Comparison of ENCODE assay signal across 18 cellular contexts in the genomic region with DNA sequence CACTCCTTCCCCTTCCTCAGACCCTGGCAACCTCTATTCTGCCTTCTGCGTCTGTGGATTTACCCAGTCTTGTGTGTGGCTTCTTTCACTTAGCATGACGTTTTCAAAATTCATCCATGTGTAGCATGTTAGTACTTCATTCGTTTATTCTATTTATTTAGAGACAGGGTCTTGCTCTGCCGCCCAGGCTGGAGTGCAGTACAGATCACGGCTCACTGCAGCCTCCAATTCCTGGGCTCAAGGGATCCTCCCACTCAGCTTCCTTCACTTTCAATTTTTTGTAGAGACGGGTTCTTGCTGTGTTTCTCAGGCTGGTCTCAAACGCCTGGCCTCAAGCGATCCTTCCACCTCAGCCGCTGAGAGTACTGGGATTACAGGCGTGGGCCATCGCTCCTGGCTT. TPM values are rescaled to one million over a fixed set of nuclear protein-coding genes. Genes with fewer than 3 reads are reported as not detected.
"Had no signal": no experiment of that assay in that cellular context is flagged by ENCODE, and none has a peak within 500 bp of the region (broad histone marks: within the 10 kb centered on the region; RNA-seq: fewer than 3 reads in every experiment).

No MANE protein-coding gene starts in this region.

- H3K4me3 Mint-ChIP-seq: naive thymus-derived CD4-positive, alpha-beta T cell; neural crest cell; stimulated activated effector memory CD8-positive, alpha-beta T cell treated with anti-CD3 and anti-CD28 coated beads, Interleukin-12 subunit alpha, Interleukin-12 subunit beta, amount 100 ng/mL, for 72 hours had no signal

- DNase-seq: colonic mucosa; dermis blood vessel endothelial cell; erythroblast; foreskin keratinocyte; left colon; naive thymus-derived CD4-positive, alpha-beta T cell; nucleus accumbens; pancreas; right lobe of liver; stimulated activated CD4-positive, alpha-beta T cell treated with anti-CD3 and anti-CD28 coated beads, Interleukin-4, amount 100 ng/mL, for 1 hour; stimulated activated CD8-positive, alpha-beta memory T cell treated with anti-CD3 and anti-CD28 coated beads, Interleukin-4, amount 100 ng/mL, for 48 hours; stimulated activated naive CD8-positive, alpha-beta T cell treated with anti-CD3 and anti-CD28 coated beads, Interleukin-15, Interleukin-2, amounts not matched to agents 100 U/mL and 50 U/mL, for 24 hours had no signal

- H3K4me2 ChIP-seq: hepatocyte had no signal

- H3K4me1 Mint-ChIP-seq: stimulated activated effector memory CD8-positive, alpha-beta T cell treated with anti-CD3 and anti-CD28 coated beads, Interleukin-12 subunit alpha, Interleukin-12 subunit beta, amount 100 ng/mL, for 72 hours had no signal

- H3K9me3 ChIP-seq: colonic mucosa, pancreas, prostate gland, right lobe of liver had no signal

- H3K4me3 ChIP-seq: colonic mucosa, hepatocyte, pancreas, prostate gland, right lobe of liver, tibial nerve had no signal

- H2AFZ ChIP-seq: hepatocyte had no signal

- H3K36me3 ChIP-seq: colonic mucosa, pancreas, prostate gland, right lobe of liver, tibial nerve had no signal

- H3K36me3 Mint-ChIP-seq: stimulated activated effector memory CD8-positive, alpha-beta T cell treated with anti-CD3 and anti-CD28 coated beads, Interleukin-12 subunit alpha, Interleukin-12 subunit beta, amount 100 ng/mL, for 72 hours had no signal

- ATAC-seq: foreskin keratinocyte; left colon; naive thymus-derived CD4-positive, alpha-beta T cell; pancreas; right lobe of liver; stimulated activated effector memory CD8-positive, alpha-beta T cell treated with anti-CD3 and anti-CD28 coated beads, Interleukin-12 subunit alpha, Interleukin-12 subunit beta, amount 100 ng/mL, for 72 hours; stimulated activated naive CD8-positive, alpha-beta T cell treated with anti-CD3 and anti-CD28 coated beads, Interleukin-15, Interleukin-2, amounts not matched to agents 100 U/mL and 50 U/mL, for 24 hours had no signal

- H3K79me2 ChIP-seq: hepatocyte had no signal

- H3K27me3 ChIP-seq: colonic mucosa, foreskin keratinocyte, hepatocyte, pancreas, right lobe of liver, tibial nerve had no signal

- H3K9me3 Mint-ChIP-seq: stimulated activated effector memory CD8-positive, alpha-beta T cell treated with anti-CD3 and anti-CD28 coated beads, Interleukin-12 subunit alpha, Interleukin-12 subunit beta, amount 100 ng/mL, for 72 hours had no signal

- H3K27ac ChIP-seq: colonic mucosa, foreskin keratinocyte, hepatocyte, pancreas, prostate gland, right lobe of liver, tibial nerve had no signal

- H3K4me1 ChIP-seq: foreskin keratinocyte, pancreas, prostate gland, right lobe of liver had no signal

- H3K27ac Mint-ChIP-seq: naive thymus-derived CD4-positive, alpha-beta T cell; stimulated activated effector memory CD8-positive, alpha-beta T cell treated with anti-CD3 and anti-CD28 coated beads, Interleukin-12 subunit alpha, Interleukin-12 subunit beta, amount 100 ng/mL, for 72 hours had no signal

RNA-seq across cellular contexts. Expression of gene B4GALNT3, which starts 37.0 kb away (rescaled TPM):
- total RNA-seq: dermis blood vessel endothelial cell, endothelial cell of umbilical vein had no signal
